In the genomic region with DNA sequence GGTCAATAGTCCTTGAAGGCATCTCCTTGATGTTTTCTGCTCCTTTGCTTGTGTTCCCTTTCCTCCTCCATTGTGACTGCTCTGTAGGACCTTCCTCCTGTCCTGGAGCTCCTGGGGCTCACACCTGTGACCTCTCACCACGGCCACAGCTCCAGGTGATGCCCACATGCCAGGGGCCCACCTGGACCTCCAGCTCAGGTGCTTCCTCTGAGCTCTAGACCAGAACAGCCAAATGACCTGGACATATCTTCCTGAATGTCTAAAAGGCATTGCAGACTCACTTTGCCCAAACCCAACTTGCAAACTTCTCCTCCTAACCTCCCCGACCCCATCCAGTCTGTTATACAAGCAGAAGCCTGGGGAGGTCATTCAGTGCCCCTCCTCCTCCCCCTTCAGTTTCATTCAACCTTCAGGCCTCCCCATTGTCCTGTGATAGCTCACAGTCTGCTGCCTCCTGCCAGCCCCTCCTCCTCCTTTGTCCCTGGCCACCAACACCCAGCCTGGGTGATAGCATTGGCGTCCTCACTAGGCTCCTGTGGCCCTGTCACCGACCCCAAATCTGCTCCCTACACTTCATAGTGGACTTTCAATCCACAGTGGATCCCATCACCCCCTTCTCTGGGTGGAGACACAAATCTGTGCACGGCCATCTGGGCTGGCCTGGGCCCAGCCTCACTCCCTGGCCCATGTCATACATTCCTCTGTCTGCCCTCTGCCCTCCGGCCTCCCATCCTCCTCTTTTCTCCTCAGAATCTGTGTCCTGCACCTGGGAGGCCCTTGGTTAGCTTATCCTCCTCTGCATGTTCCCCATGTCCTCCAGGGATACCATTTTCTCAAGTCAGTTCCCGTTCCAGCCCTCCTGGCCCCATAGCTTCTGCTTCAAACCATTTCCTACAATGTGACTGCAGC, we compare ENCODE assay signal across 16 cellular contexts.
"Had no signal": no experiment of that assay in that cellular context is flagged by ENCODE, and none has a peak within 500 bp of the region (broad histone marks: within the 10 kb centered on the region; RNA-seq: fewer than 3 reads in every experiment).

No MANE protein-coding gene starts in this region.

- H3K4me1 Mint-ChIP-seq: activated CD4-positive, alpha-beta memory T cell treated with anti-CD3 and anti-CD28 coated beads, Interleukin-2, amount 10 ng/mL, durations not matched to agents 7 days and 5 days; activated naive CD8-positive, alpha-beta T cell treated with anti-CD3 and anti-CD28 coated beads, Interleukin-2, amount 50 U/mL, for 24 hours had no signal

- H3K36me3 ChIP-seq: esophagus muscularis mucosa, SJSA1, upper lobe of left lung had no signal

- H3K27me3 ChIP-seq: esophagus muscularis mucosa, hepatocyte, upper lobe of left lung had no signal

- H3K4me3 Mint-ChIP-seq: activated CD4-positive, alpha-beta memory T cell treated with anti-CD3 and anti-CD28 coated beads, Interleukin-2, amount 10 ng/mL, durations not matched to agents 7 days and 5 days; activated naive CD8-positive, alpha-beta T cell treated with anti-CD3 and anti-CD28 coated beads, Interleukin-2, amount 50 U/mL, for 24 hours; nephron progenitor cell; WTC11 had no signal

- H3K79me2 ChIP-seq: hepatocyte had no signal

- H3K4me1 ChIP-seq: SJSA1, upper lobe of left lung had no signal

- DNase-seq: activated CD4-positive, alpha-beta memory T cell treated with anti-CD3 and anti-CD28 coated beads, Interleukin-2, amount 10 ng/mL, durations not matched to agents 7 days and 5 days; activated CD4-positive, alpha-beta T cell treated with anti-CD3 and anti-CD28 coated beads for 4 hours; activated naive CD4-positive, alpha-beta T cell treated with Interleukin-2 at 50 U/mL for 16 hours; activated naive CD8-positive, alpha-beta T cell treated with anti-CD3 and anti-CD28 coated beads, Interleukin-2, amount 50 U/mL, for 24 hours; left ventricle myocardium superior; mesenchymal stem cell; nephron progenitor cell; stimulated activated CD4-positive, alpha-beta T cell treated with anti-CD3 and anti-CD28 coated beads, Interleukin-2, amount 100 ng/mL, for 48 hours; stimulated activated naive CD4-positive, alpha-beta T cell treated with Interleukin-2 at 50 U/mL for 16 hours; T-helper 2 cell had no signal

- H2AFZ ChIP-seq: hepatocyte had no signal

- H3K4me3 ChIP-seq: dorsolateral prefrontal cortex, esophagus muscularis mucosa, hepatocyte, SJSA1, upper lobe of left lung had no signal

- H3K9me3 ChIP-seq: SJSA1 had no signal

- H3K27ac ChIP-seq: dorsolateral prefrontal cortex, esophagus muscularis mucosa, hepatocyte, SJSA1, upper lobe of left lung had no signal

- H3K4me2 ChIP-seq: hepatocyte had no signal

- H3K27ac Mint-ChIP-seq: activated CD4-positive, alpha-beta memory T cell treated with anti-CD3 and anti-CD28 coated beads, Interleukin-2, amount 10 ng/mL, durations not matched to agents 7 days and 5 days; activated naive CD8-positive, alpha-beta T cell treated with anti-CD3 and anti-CD28 coated beads, Interleukin-2, amount 50 U/mL, for 24 hours; nephron progenitor cell; WTC11 had no signal

- ATAC-seq: activated naive CD8-positive, alpha-beta T cell treated with anti-CD3 and anti-CD28 coated beads, Interleukin-2, amount 50 U/mL, for 24 hours; left ventricle myocardium superior; WTC11 had no signal
